Comparison of ENCODE assay signal across 18 cellular contexts in genomic region chr2:19888831-19889230, GRCh38.
"Had no signal": no experiment of that assay in that cellular context is flagged by ENCODE, and none has a peak within 500 bp of the region (broad histone marks: within the 10 kb centered on the region; RNA-seq: fewer than 3 reads in every experiment).

No MANE protein-coding gene starts in this region.

- DNase-seq: activated CD4-positive, alpha-beta T cell treated with anti-CD3 and anti-CD28 coated beads, Interleukin-2, amount 10 ng/mL, durations not matched to agents 7 days and 5 days; activated T-cell treated with anti-CD3 and anti-CD28 coated beads for 4 hours; amniotic stem cell; erythroblast; foreskin melanocyte; hypothalamus; islet precursor cell; left colon; occipital lobe; stimulated activated CD4-positive, alpha-beta T cell treated with anti-CD3 and anti-CD28 coated beads, Interleukin-12 subunit alpha, Interleukin-12 subunit beta, amount 100 ng/mL, for 4 hours; stimulated activated CD4-positive, alpha-beta T cell treated with anti-CD3 and anti-CD28 coated beads, Interleukin-1b, Interleukin-23, amount 100 ng/mL, for 48 hours; stimulated activated CD8-positive, alpha-beta memory T cell treated with anti-CD3 and anti-CD28 coated beads, Interleukin-4, amount 100 ng/mL, for 48 hours; stimulated activated naive CD4-positive, alpha-beta T cell; substantia nigra; T-helper 1 cell; T1000; tibial artery had no signal

- H3K27ac ChIP-seq: cardiac muscle cell, tibial artery had no signal

- ATAC-seq: left colon had no signal
